14 cellular contexts compared by ENCODE assay signal in genomic region chr19:6018786-6019185, GRCh38. TPM values are rescaled to one million over a fixed set of nuclear protein-coding genes. Genes with fewer than 3 reads are reported as not detected.
DNase-seq lines count a peak whose midpoint lies in the region; ATAC-seq and TF ChIP-seq lines count a peak whose summit lies in the region.
"Had no signal": no experiment of that assay in that cellular context is flagged by ENCODE, and none has a peak within 500 bp of the region (broad histone marks: within the 10 kb centered on the region; RNA-seq: fewer than 3 reads in every experiment).

No MANE protein-coding gene starts in this region.

- peaks cover 14% of the 10 kb centered on the region for H3K4me1 Mint-ChIP-seq in activated CD8-positive, alpha-beta T cell treated with anti-CD3 and anti-CD28 coated beads, Interleukin-2, amount 10 ng/mL, durations not matched to agents 7 days and 5 days (ENCODE audit: low read depth)
- H3K4me1 Mint-ChIP-seq: activated B cell treated with CpG ODN at 0.5 μM for 24 hours had no signal

- no peaks in the 10 kb centered on the region for H3K36me3 Mint-ChIP-seq in activated CD8-positive, alpha-beta T cell treated with anti-CD3 and anti-CD28 coated beads, Interleukin-2, amount 10 ng/mL, durations not matched to agents 7 days and 5 days (ENCODE audit: low read depth)

- no peak overlapping the region for H3K4me3 Mint-ChIP-seq in activated CD8-positive, alpha-beta T cell treated with anti-CD3 and anti-CD28 coated beads, Interleukin-2, amount 10 ng/mL, durations not matched to agents 7 days and 5 days
- H3K4me3 Mint-ChIP-seq: activated B cell treated with CpG ODN at 0.5 μM for 24 hours; stimulated activated naive CD8-positive, alpha-beta T cell treated with anti-CD3 and anti-CD28 coated beads, Interleukin-15, Interleukin-2, amounts not matched to agents 100 ng/mL and 50 ng/mL, for 24 hours had no signal

- in situ Hi-C loops in GM13977 (cut with MboI; ENCODE audit: low pct_unique_long_range_greater_than_20kb, low sequenced_read_pairs, unreplicated experiment): loop anchor here (25.0 kb wide), 1 partner anchor 206 kb away; the partner anchor contains the start of gene NRTN

- POLR2A ChIA-PET in activated CD8-positive, alpha-beta T cell treated with anti-CD3 and anti-CD28 coated beads, Interleukin-2, amount 10 ng/mL, durations not matched to agents 7 days and 5 days (lab: Charles Lee): interaction anchor here (0.9 kb wide), 1 partner anchor 215 kb away, joined by 3 read pairs; no protein-coding TSS in a partner anchor

- CTCF ChIA-PET in activated CD8-positive, alpha-beta T cell treated with anti-CD3 and anti-CD28 coated beads, Interleukin-2, amount 10 ng/mL, durations not matched to agents 7 days and 5 days (lab: Charles Lee): interaction anchor here (0.6 to 1.4 kb wide), 6 partner anchors 9 to 924 kb away, joined by 3 to 6 read pairs (median 4); no protein-coding TSS in a partner anchor

- DNase-seq in COLO668 (lab: John Stamatoyannopoulos, UW; ENCODE audit: unreplicated experiment) (peak; percentile 8), GM13977 (ENCODE audit: low spot score) (no peak), left kidney (ENCODE audit: low read depth, low spot score) (peak; percentile 32), NCI-H2171 (lab: John Stamatoyannopoulos, UW) (no peak)
- DNase-seq in activated CD8-positive, alpha-beta T cell treated with anti-CD3 and anti-CD28 coated beads, Interleukin-2, amount 10 ng/mL, durations not matched to agents 7 days and 5 days: peak; percentile 29
- DNase-seq: activated B cell treated with CpG ODN at 0.5 μM for 24 hours; activated gamma-delta T cell; KG1; ovary; stimulated activated CD4-positive, alpha-beta T cell treated with anti-CD3 and anti-CD28 coated beads, Interleukin-2, amount 100 ng/mL, for 24 hours had no signal

- ATAC-seq in activated CD8-positive, alpha-beta T cell treated with anti-CD3 and anti-CD28 coated beads, Interleukin-2, amount 10 ng/mL, durations not matched to agents 7 days and 5 days: peak; percentile 25
- ATAC-seq in GM21619 (IDR thresholded peaks at IDR 0.05; ENCODE audit: unreplicated experiment): no peak
- no peak for ATAC-seq in HG02642 (IDR thresholded peaks at IDR 0.05; ENCODE audit: poor library complexity, unreplicated experiment)
- ATAC-seq in GM19035 (IDR thresholded peaks at IDR 0.05; ENCODE audit: unreplicated experiment): no peak

- no peaks in the 10 kb centered on the region for H3K27me3 Mint-ChIP-seq in activated CD8-positive, alpha-beta T cell treated with anti-CD3 and anti-CD28 coated beads, Interleukin-2, amount 10 ng/mL, durations not matched to agents 7 days and 5 days (ENCODE audit: low read depth)
- H3K27me3 Mint-ChIP-seq: stimulated activated naive CD8-positive, alpha-beta T cell treated with anti-CD3 and anti-CD28 coated beads, Interleukin-15, Interleukin-2, amounts not matched to agents 100 ng/mL and 50 ng/mL, for 24 hours had no signal

- TF ChIP-seq CTCF in GM13977 (IDR thresholded peaks at IDR 0.05; ENCODE audit: extremely low read depth, insufficient read depth, missing control alignments): peak; percentile 24

- H3K27ac Mint-ChIP-seq in activated CD8-positive, alpha-beta T cell treated with anti-CD3 and anti-CD28 coated beads, Interleukin-2, amount 10 ng/mL, durations not matched to agents 7 days and 5 days: no peak overlapping the region
- H3K27ac Mint-ChIP-seq: activated B cell treated with CpG ODN at 0.5 μM for 24 hours; stimulated activated naive CD8-positive, alpha-beta T cell treated with anti-CD3 and anti-CD28 coated beads, Interleukin-15, Interleukin-2, amounts not matched to agents 100 ng/mL and 50 ng/mL, for 24 hours had no signal

- H3K9me3 Mint-ChIP-seq in activated CD8-positive, alpha-beta T cell treated with anti-CD3 and anti-CD28 coated beads, Interleukin-2, amount 10 ng/mL, durations not matched to agents 7 days and 5 days (ENCODE audit: insufficient read depth): no peaks in the 10 kb centered on the region
- H3K9me3 Mint-ChIP-seq: activated B cell treated with CpG ODN at 0.5 μM for 24 hours; stimulated activated naive CD8-positive, alpha-beta T cell treated with anti-CD3 and anti-CD28 coated beads, Interleukin-15, Interleukin-2, amounts not matched to agents 100 ng/mL and 50 ng/mL, for 24 hours had no signal

RNA-seq across cellular contexts. Expression of gene RANBP3, which starts 40.8 kb away (rescaled TPM):
- total RNA-seq in activated CD8-positive, alpha-beta T cell treated with anti-CD3 and anti-CD28 coated beads, Interleukin-2, amount 10 ng/mL, durations not matched to agents 7 days and 5 days: 10 to 100 TPM; 82.2 to 93.6 TPM

Comparison
In these comparisons a context has a peak if more than half of its experiments do, and no peak if none do; other contexts are left out.
1. DNase-seq: peak in COLO668 (single experiment), activated CD8-positive, alpha-beta T cell treated with anti-CD3 and anti-CD28 coated beads, Interleukin-2, amount 10 ng/mL, durations not matched to agents 7 days and 5 days (single experiment) and left kidney (single experiment); none in GM13977 (single experiment) and NCI-H2171 (single experiment).